Comparison of ENCODE assay signal across 14 cellular contexts in genomic region chr4:169664615-169665014, GRCh38. TPM values are rescaled to one million over a fixed set of nuclear protein-coding genes. Genes with fewer than 3 reads are reported as not detected.
DNase-seq lines count a peak whose midpoint lies in the region; ATAC-seq and TF ChIP-seq lines count a peak whose summit lies in the region.
"Had no signal": no experiment of that assay in that cellular context is flagged by ENCODE, and none has a peak within 500 bp of the region (broad histone marks: within the 10 kb centered on the region; RNA-seq: fewer than 3 reads in every experiment).

No MANE protein-coding gene starts in this region.

- H3K27me3 ChIP-seq in GM23248 (replicated peaks; ENCODE audit: insufficient read depth): no peaks in the 10 kb centered on the region
- H3K27me3 ChIP-seq in gastroesophageal sphincter: no peaks in the 10 kb centered on the region
- H3K27me3 ChIP-seq: tibial artery had no signal

- TF ChIP-seq EP300 in gastroesophageal sphincter (IDR thresholded peaks at IDR 0.05): no peak

- H3K4me3 ChIP-seq in GM23248 (no peak overlapping the region), gastroesophageal sphincter (no peak overlapping the region)
- H3K4me3 ChIP-seq: tibial artery had no signal

- no peak for TF ChIP-seq POLR2A in gastroesophageal sphincter (IDR thresholded peaks at IDR 0.05)

- peaks cover 18% of the 10 kb centered on the region for H3K9me3 Mint-ChIP-seq in progenitor cell of endocrine pancreas (ENCODE audit: low read depth)
- no peaks in the 10 kb centered on the region for H3K9me3 Mint-ChIP-seq in activated CD4-positive, alpha-beta memory T cell treated with anti-CD3 and anti-CD28 coated beads, Interleukin-2, amount 10 ng/mL, durations not matched to agents 7 days and 5 days
- H3K9me3 Mint-ChIP-seq: CD14-positive monocyte had no signal

- peaks cover 44% of the 10 kb centered on the region for H3K4me1 Mint-ChIP-seq in progenitor cell of endocrine pancreas (ENCODE audit: low read depth)
- H3K4me1 Mint-ChIP-seq in activated CD4-positive, alpha-beta memory T cell treated with anti-CD3 and anti-CD28 coated beads, Interleukin-2, amount 10 ng/mL, durations not matched to agents 7 days and 5 days: peaks cover 21% of the 10 kb centered on the region

- ATAC-seq in gastroesophageal sphincter: no peak
- no peak for ATAC-seq in GM21786 (IDR thresholded peaks at IDR 0.05; ENCODE audit: unreplicated experiment)

- no peaks in the 10 kb centered on the region for H3K9me3 ChIP-seq in GM23248 (ENCODE audit: low read depth)
- H3K9me3 ChIP-seq in gastroesophageal sphincter: no peaks in the 10 kb centered on the region
- H3K9me3 ChIP-seq: tibial artery had no signal

- H3K36me3 ChIP-seq in GM23248 (ENCODE audit: low read depth) (no peaks in the 10 kb centered on the region), gastroesophageal sphincter (no peaks in the 10 kb centered on the region)
- H3K36me3 ChIP-seq: tibial artery had no signal

- H3K27me3 Mint-ChIP-seq in progenitor cell of endocrine pancreas: no peaks in the 10 kb centered on the region
- H3K27me3 Mint-ChIP-seq in activated CD4-positive, alpha-beta memory T cell treated with anti-CD3 and anti-CD28 coated beads, Interleukin-2, amount 10 ng/mL, durations not matched to agents 7 days and 5 days: no peaks in the 10 kb centered on the region

- H3K27ac Mint-ChIP-seq in progenitor cell of endocrine pancreas: peak overlapping the region; percentile 88
- H3K27ac Mint-ChIP-seq in activated CD4-positive, alpha-beta memory T cell treated with anti-CD3 and anti-CD28 coated beads, Interleukin-2, amount 10 ng/mL, durations not matched to agents 7 days and 5 days: no peak overlapping the region
- H3K27ac Mint-ChIP-seq: CD14-positive monocyte had no signal

- peak overlapping the region; percentile 19; the same call in 1 of the 2 replicates for H3K9ac ChIP-seq in GM23248

- no peaks in the 10 kb centered on the region for H3K9me2 ChIP-seq in GM23248 (ENCODE audit: insufficient read depth)

- 31 to 32% methylated on average over 4 of the region's 4 CpGs for WGBS in GM23248 (ENCODE audit: low coverage in 1 of 2, low lambda C conversion rate in 2 of 2, missing lambda C conversion rate in 2 of 2), 2 experiments
- 10 to 15% methylated on average over 4 of the region's 4 CpGs for WGBS in gastroesophageal sphincter (ENCODE audit: low coverage in 1 of 2), 2 donors

- peaks cover 78% of the 10 kb centered on the region for H3K79me2 ChIP-seq in GM23248 (ENCODE audit: insufficient read depth)

- peak overlapping the region; percentile 48 for H3K4me3 Mint-ChIP-seq in progenitor cell of endocrine pancreas (ENCODE audit: low read depth)
- H3K4me3 Mint-ChIP-seq in activated CD4-positive, alpha-beta memory T cell treated with anti-CD3 and anti-CD28 coated beads, Interleukin-2, amount 10 ng/mL, durations not matched to agents 7 days and 5 days: no peak overlapping the region
- H3K4me3 Mint-ChIP-seq: CD14-positive monocyte, nephron had no signal

- DNase-seq in GM23248 (peak; percentile 8), SK-N-DZ (ENCODE audit: low spot score) (peak; percentile 48), dedifferentiated amniotic fluid mesenchymal stem cell (ENCODE audit: extremely low spot score) (peak; percentile 25), progenitor cell of endocrine pancreas (ENCODE audit: low spot score, unreplicated experiment) (no peak), pons (ENCODE audit: low spot score) (no peak)
- DNase-seq in activated CD4-positive, alpha-beta memory T cell treated with anti-CD3 and anti-CD28 coated beads, Interleukin-2, amount 10 ng/mL, durations not matched to agents 7 days and 5 days: no peak
- DNase-seq: activated effector memory CD4-positive, alpha-beta T cell treated with anti-CD3 and anti-CD28 coated beads, Interleukin-2, amount 50 U/mL, for 16 hours; NCI-H2029; PC-3; tibial artery had no signal

- no peaks in the 10 kb centered on the region for H4K20me1 ChIP-seq in GM23248 (ENCODE audit: insufficient read depth)

- H2AFZ ChIP-seq in GM23248: no peak overlapping the region

- no peak overlapping the region for H3K27ac ChIP-seq in GM23248
- H3K27ac ChIP-seq in gastroesophageal sphincter: peak overlapping the region in 1 of 4 donors; percentile 85
- H3K27ac ChIP-seq: tibial artery had no signal

- peaks cover 17% of the 10 kb centered on the region; the same call in 1 of the 2 replicates for H3F3A ChIP-seq in GM23248 (ENCODE audit: insufficient read depth)

- peaks cover 27% of the 10 kb centered on the region for H3K36me3 Mint-ChIP-seq in progenitor cell of endocrine pancreas (ENCODE audit: insufficient read depth)
- H3K36me3 Mint-ChIP-seq in activated CD4-positive, alpha-beta memory T cell treated with anti-CD3 and anti-CD28 coated beads, Interleukin-2, amount 10 ng/mL, durations not matched to agents 7 days and 5 days (ENCODE audit: low read depth): peaks cover 26% of the 10 kb centered on the region

- no peak overlapping the region for H3K4me2 ChIP-seq in GM23248 (ENCODE audit: unreplicated experiment)

- H3K4me1 ChIP-seq in GM23248 (ENCODE audit: insufficient read depth) (peaks cover 23% of the 10 kb centered on the region), gastroesophageal sphincter (peaks cover 2 to 57% (median 3%) of the 10 kb centered on the region in 3 donors)

- TF ChIP-seq CTCF in progenitor cell of endocrine pancreas (IDR thresholded peaks at IDR 0.05; ENCODE audit: unreplicated experiment): no peak
- TF ChIP-seq CTCF in gastroesophageal sphincter (IDR thresholded peaks at IDR 0.05): no peak

- CTCF ChIA-PET in activated CD4-positive, alpha-beta memory T cell treated with anti-CD3 and anti-CD28 coated beads, Interleukin-2, amount 10 ng/mL, durations not matched to agents 7 days and 5 days (lab: Charles Lee): no interaction called here

- POLR2A ChIA-PET in activated CD4-positive, alpha-beta memory T cell treated with anti-CD3 and anti-CD28 coated beads, Interleukin-2, amount 10 ng/mL, durations not matched to agents 7 days and 5 days (lab: Charles Lee): interaction anchor here (1.0 kb wide), 1 partner anchor 44 kb away, joined by 4 read pairs; no protein-coding TSS in a partner anchor

- in situ Hi-C loops in GM23248 (cut with MboI): no loop called here

RNA-seq across cellular contexts. Expression of gene CLCN3, which starts 44.2 kb away (rescaled TPM):
- total RNA-seq in GM23248 (2014; rRNA removed; shearing (Covaris generic)): 16.4 and 20.4 TPM in 2 replicates
- polyA plus RNA-seq in GM23248 (2016; fragmentation: Nextera tagmentation; extraction: Ambion mirVana): 12.1 and 12.2 TPM in 2 replicates
- polyA plus RNA-seq in SK-N-DZ (2014; cell fraction: cytosol; rRNA removed): 16.5 and 18.3 TPM in 2 replicates
- polyA plus RNA-seq in SK-N-DZ (2014; cell fraction: nucleus; rRNA removed): 10.8 and 13.5 TPM in 2 replicates
- total RNA-seq in progenitor cell of endocrine pancreas: 106 and 117 TPM in 2 replicates
- total RNA-seq in gastroesophageal sphincter: 10 to 100 TPM; 16.6 to 26.0 (median 22.6) TPM
- total RNA-seq in activated CD4-positive, alpha-beta memory T cell treated with anti-CD3 and anti-CD28 coated beads, Interleukin-2, amount 10 ng/mL, durations not matched to agents 7 days and 5 days: 10 to 100 TPM; 24.5 to 26.4 TPM

RNA-seq across cellular contexts. Expression of gene NEK1, which starts 52.2 kb away (rescaled TPM):
- 6.7 and 7.6 TPM in 2 replicates for total RNA-seq in GM23248 (2014; rRNA removed; shearing (Covaris generic))
- polyA plus RNA-seq in GM23248 (2016; fragmentation: Nextera tagmentation; extraction: Ambion mirVana): 14.3 and 14.8 TPM in 2 replicates
- 9.9 and 10.3 TPM in 2 replicates for polyA plus RNA-seq in SK-N-DZ (2014; cell fraction: cytosol; rRNA removed)
- 12.6 and 12.7 TPM in 2 replicates for polyA plus RNA-seq in SK-N-DZ (2014; cell fraction: nucleus; rRNA removed)
- total RNA-seq in progenitor cell of endocrine pancreas (14.1 and 15.0 TPM in 2 replicates), gastroesophageal sphincter (10 to 100 TPM in 3 of 4 donors, 1 to 10 TPM in 1; 9.1 to 21.4 (median 12.3) TPM)
- total RNA-seq in activated CD4-positive, alpha-beta memory T cell treated with anti-CD3 and anti-CD28 coated beads, Interleukin-2, amount 10 ng/mL, durations not matched to agents 7 days and 5 days: 10 to 100 TPM; 14.6 to 14.8 TPM

Comparison
In these comparisons a context has a peak if more than half of its experiments do, and no peak if none do; other contexts are left out.
1. DNase-seq: peak in GM23248 (single experiment), SK-N-DZ (single experiment) and dedifferentiated amniotic fluid mesenchymal stem cell (single experiment); none in progenitor cell of endocrine pancreas (single experiment), activated CD4-positive, alpha-beta memory T cell treated with anti-CD3 and anti-CD28 coated beads, Interleukin-2, amount 10 ng/mL, durations not matched to agents 7 days and 5 days (single experiment) and pons (single experiment).